Comparison of ENCODE assay signal across 8 cellular contexts in genomic region chr17:34361478-34362061, GRCh38. TPM values are rescaled to one million over a fixed set of nuclear protein-coding genes. Genes with fewer than 3 reads are reported as not detected.
DNase-seq lines count a peak whose midpoint lies in the region; ATAC-seq and TF ChIP-seq lines count a peak whose summit lies in the region.

No MANE protein-coding gene starts in this region.

- DNase-seq in GF-D8 (lab: John Stamatoyannopoulos, UW) (peak; percentile 3), NCI-H345 (lab: John Stamatoyannopoulos, UW) (peak; percentile 95), coronary artery (ENCODE audit: low spot score) (peak; percentile 91), left lung (peak; percentile 90 to 93)
- DNase-seq in activated CD4-positive, CD25-positive, alpha-beta regulatory T cell treated with anti-CD3 and anti-CD28 coated beads, Interleukin-2, amount 50 U/mL, for 72 hours = peak; percentile 61
- DNase-seq in stimulated activated CD4-positive, alpha-beta T cell treated with anti-CD3 and anti-CD28 coated beads, Interleukin-4, amount 100 ng/mL, for 48 hours (ENCODE audit: low read depth in 2 of 2) = peak; percentile 70 to 75

- no peak overlapping the region for H3K27ac ChIP-seq in coronary artery
- H3K27ac ChIP-seq in left lung = no peak overlapping the region

- intact Hi-C loops in left lung (cut with DNase I) = loop anchor here (2.0 to 10.0 kb wide), 2 partner anchors 165 to 167 kb away; no protein-coding TSS in a partner anchor

- H3K9me3 ChIP-seq in left lung = no peaks in the 10 kb centered on the region

- peaks cover 0 to 6% of the 10 kb centered on the region in 2 donors for H3K4me1 ChIP-seq in left lung

- H3K4me3 ChIP-seq in coronary artery = no peak overlapping the region
- no peak overlapping the region for H3K4me3 ChIP-seq in left lung

- ATAC-seq in HG03103 (IDR thresholded peaks at IDR 0.05; ENCODE audit: low read depth, unreplicated experiment) = peak; percentile 73
- peak; percentile 99 for ATAC-seq in left lung
- ATAC-seq in GM18519 (IDR thresholded peaks at IDR 0.05; ENCODE audit: low FRiP score, unreplicated experiment) = no peak

- no peaks in the 10 kb centered on the region for H3K27me3 ChIP-seq in left lung

- peak; percentile 99 for TF ChIP-seq CTCF in coronary artery (IDR thresholded peaks at IDR 0.05)
- peak; percentile 97 to 99 for TF ChIP-seq CTCF in left lung (IDR thresholded peaks at IDR 0.05)

- no peaks in the 10 kb centered on the region for H3K36me3 ChIP-seq in left lung

RNA-seq across cellular contexts. Expression of gene CCL1, which starts 1.5 kb away (rescaled TPM):
- total RNA-seq in left lung = not detected

RNA-seq across cellular contexts. Expression of gene CCL13, which starts 5.3 kb away (rescaled TPM):
- 10 to 100 TPM; 29.0 to 29.3 TPM for total RNA-seq in left lung

RNA-seq across cellular contexts. Expression of gene CCL8, which starts 42.3 kb away (rescaled TPM):
- total RNA-seq in left lung = 1 to 10 TPM in 1 of 2 donors, under 1 TPM in 1; 0.96 to 7.3 TPM

Comparison
In these comparisons a context has a peak if more than half of its experiments do, and no peak if none do; other contexts are left out.
1. DNase-seq: peak in every context shown above with its lines; median percentile 95 in NCI-H345; 92 in left lung; 91 in coronary artery; 72 in stimulated activated CD4-positive, alpha-beta T cell treated with anti-CD3 and anti-CD28 coated beads, Interleukin-4, amount 100 ng/mL, for 48 hours; 61 in activated CD4-positive, CD25-positive, alpha-beta regulatory T cell treated with anti-CD3 and anti-CD28 coated beads, Interleukin-2, amount 50 U/mL, for 72 hours; 3 in GF-D8.